21 cellular contexts compared by ENCODE assay signal in the genomic region with DNA sequence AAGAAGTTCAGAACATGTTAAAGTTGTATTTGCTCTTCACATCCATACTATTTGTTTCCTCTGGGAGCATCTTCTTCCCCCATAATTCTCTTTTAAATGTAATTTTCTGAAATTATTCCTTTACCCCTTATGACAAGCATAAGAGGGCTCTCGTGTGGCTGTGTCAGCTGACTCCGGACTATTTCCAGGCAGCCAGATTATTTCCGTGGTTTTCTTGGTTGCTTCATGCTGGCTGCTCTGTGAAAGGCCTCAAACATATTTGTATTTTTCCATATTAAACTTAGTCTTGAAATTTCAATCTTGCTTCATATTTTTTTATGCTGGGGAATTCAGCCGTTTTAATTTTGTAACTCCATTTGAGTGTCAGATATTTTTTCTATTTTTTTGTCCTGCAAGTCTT. TPM values are rescaled to one million over a fixed set of nuclear protein-coding genes. Genes with fewer than 3 reads are reported as not detected.
DNase-seq lines count a peak whose midpoint lies in the region; ATAC-seq and TF ChIP-seq lines count a peak whose summit lies in the region.
"Had no signal": no experiment of that assay in that cellular context is flagged by ENCODE, and none has a peak within 500 bp of the region (broad histone marks: within the 10 kb centered on the region; RNA-seq: fewer than 3 reads in every experiment).

No MANE protein-coding gene starts in this region.

- TF ChIP-seq EP300 in esophagus muscularis mucosa (IDR thresholded peaks at IDR 0.05), result no peak

- H3K79me2 ChIP-seq in ACC112 (ENCODE audit: control insufficient read depth, insufficient read depth, low read length, unreplicated experiment), result no peaks in the 10 kb centered on the region

- peak overlapping the region; percentile 22 for H3K9ac ChIP-seq in adipocyte (ENCODE audit: low read length)
- no peak overlapping the region for H3K9ac ChIP-seq in skeletal muscle tissue (ENCODE audit: low read depth in 1 of 3, low read length in 3 of 3)

- TF ChIP-seq POLR2A in esophagus muscularis mucosa (IDR thresholded peaks at IDR 0.05; ENCODE audit: low read depth), result no peak
- TF ChIP-seq POLR2A in thyroid gland (IDR thresholded peaks at IDR 0.05), result no peak

- H2AFZ ChIP-seq in ACC112 (ENCODE audit: low read length, unreplicated experiment), result no peak overlapping the region

- peaks cover 0 to 27% of the 10 kb centered on the region in 2 donors for H3K27me3 Mint-ChIP-seq in CD8-positive, alpha-beta memory T cell

- TF ChIP-seq CTCF in esophagus muscularis mucosa (IDR thresholded peaks at IDR 0.05), result no peak
- TF ChIP-seq CTCF in thyroid gland (IDR thresholded peaks at IDR 0.05), result no peak

- DNase-seq in adipocyte (ENCODE audit: low read depth) (no peak), fibroblast of peridontal ligament (ENCODE audit: extremely low read depth) (peak; percentile 76), esophagus muscularis mucosa (ENCODE audit: extremely low spot score) (no peak), thyroid gland (no peak)
- no peak for DNase-seq in activated naive CD4-positive, alpha-beta T cell treated with anti-CD3 and anti-CD28 coated beads, Interleukin-2, amount 50 U/mL, for 72 hours (ENCODE audit: low spot score in 2 of 2)
- DNase-seq in CD8-positive, alpha-beta memory T cell, result no peak
- DNase-seq: 8988T, COR-L47, DMS153, EL, NCI-H1105 treated with DMSO at 0.1 percent for 48 hours, NCI-H1694 treated with DMSO at 0.1 percent for 48 hours, NCI-H2107, NCI-H2227 treated with DMSO at 0.1 percent for 48 hours, NCI-H524 treated with DMSO at 0.1 percent for 48 hours had no signal

- H3K27ac Mint-ChIP-seq in activated naive CD4-positive, alpha-beta T cell treated with anti-CD3 and anti-CD28 coated beads, Interleukin-2, amount 50 U/mL, for 72 hours, result no peak overlapping the region
- H3K27ac Mint-ChIP-seq in CD8-positive, alpha-beta memory T cell, result no peak overlapping the region
- H3K27ac Mint-ChIP-seq: GM23338 had no signal

- H3K27ac ChIP-seq in ACC112 (ENCODE audit: low read depth, low read length) (peak overlapping the region; percentile 71; the same call in 1 of the 2 replicates), skeletal muscle tissue (ENCODE audit: low read depth, low read length) (peak overlapping the region; percentile 7), esophagus muscularis mucosa (replicated peaks in 1 of 4) (no peak overlapping the region), thyroid gland (no peak overlapping the region)
- no peak overlapping the region for H3K27ac ChIP-seq in CD8-positive, alpha-beta memory T cell (ENCODE audit: low read depth, low read length)

- H3K27me3 ChIP-seq in ACC112 (ENCODE audit: insufficient read depth, low read length) (no peaks in the 10 kb centered on the region), adipocyte (replicated peaks; ENCODE audit: control insufficient read depth, insufficient read depth, low read length) (no peaks in the 10 kb centered on the region), skeletal muscle tissue (ENCODE audit: control insufficient read depth in 3 of 3, insufficient read depth in 3 of 3, low read length in 3 of 3) (no peaks in the 10 kb centered on the region), esophagus muscularis mucosa (no peaks in the 10 kb centered on the region), thyroid gland (no peaks in the 10 kb centered on the region)
- no peaks in the 10 kb centered on the region for H3K27me3 ChIP-seq in CD8-positive, alpha-beta memory T cell (ENCODE audit: insufficient read depth, low read length, poor library complexity, severe bottlenecking)

- intact Hi-C loops in esophagus muscularis mucosa (cut with DNase I), result no loop called here
- intact Hi-C loops in thyroid gland (cut with DNase I), result no loop called here

- ATAC-seq in activated naive CD4-positive, alpha-beta T cell treated with anti-CD3 and anti-CD28 coated beads, Interleukin-2, amount 50 U/mL, for 72 hours, result no peak
- ATAC-seq: GM23338, HCT116 had no signal

- H3K4me1 Mint-ChIP-seq in CD8-positive, alpha-beta memory T cell, result no peaks in the 10 kb centered on the region
- H3K4me1 Mint-ChIP-seq: GM23338 had no signal

- H3K9me3 ChIP-seq in adipocyte (ENCODE audit: control insufficient read depth, low read length) (no peaks in the 10 kb centered on the region), skeletal muscle tissue (ENCODE audit: control insufficient read depth in 3 of 3, low read length in 3 of 3) (no peaks in the 10 kb centered on the region), esophagus muscularis mucosa (no peaks in the 10 kb centered on the region), thyroid gland (no peaks in the 10 kb centered on the region)
- H3K9me3 ChIP-seq in CD8-positive, alpha-beta memory T cell (ENCODE audit: low read length), result no peaks in the 10 kb centered on the region

- POLR2A ChIA-PET in CD8-positive, alpha-beta memory T cell (lab: Charles Lee), result no interaction called here

- 76% methylated on average over 4 of the region's 4 CpGs for WGBS in esophagus muscularis mucosa
- 75 to 78% methylated on average over 4 of the region's 4 CpGs for WGBS in thyroid gland, 2 donors

- no peaks in the 10 kb centered on the region for H3K36me3 ChIP-seq in ACC112 (ENCODE audit: insufficient read depth, low read length)
- no peaks in the 10 kb centered on the region for H3K36me3 ChIP-seq in adipocyte (ENCODE audit: control insufficient read depth, insufficient read depth, low read length, severe bottlenecking)
- no peaks in the 10 kb centered on the region for H3K36me3 ChIP-seq in skeletal muscle tissue (ENCODE audit: control insufficient read depth in 3 of 3, insufficient read depth in 3 of 3, low read length in 3 of 3)
- no peaks in the 10 kb centered on the region for H3K36me3 ChIP-seq in esophagus muscularis mucosa
- H3K36me3 ChIP-seq in thyroid gland, result no peaks in the 10 kb centered on the region
- no peaks in the 10 kb centered on the region for H3K36me3 ChIP-seq in CD8-positive, alpha-beta memory T cell (ENCODE audit: insufficient read depth, low read length)

- peaks cover 24% of the 10 kb centered on the region for H3K4me1 ChIP-seq in ACC112 (ENCODE audit: control insufficient read depth, insufficient read depth, low read length, unreplicated experiment)
- H3K4me1 ChIP-seq in adipocyte (ENCODE audit: control insufficient read depth, insufficient read depth, low read length), result peaks cover 30% of the 10 kb centered on the region
- no peaks in the 10 kb centered on the region for H3K4me1 ChIP-seq in skeletal muscle tissue (ENCODE audit: control insufficient read depth in 3 of 3, insufficient read depth in 3 of 3, low read length in 3 of 3)
- H3K4me1 ChIP-seq in esophagus muscularis mucosa, result peaks cover 0 to 3% (median 0%) of the 10 kb centered on the region in 4 donors
- no peaks in the 10 kb centered on the region for H3K4me1 ChIP-seq in thyroid gland
- no peaks in the 10 kb centered on the region for H3K4me1 ChIP-seq in CD8-positive, alpha-beta memory T cell (ENCODE audit: insufficient read depth, low read length)

- H3K9me3 Mint-ChIP-seq in activated naive CD4-positive, alpha-beta T cell treated with anti-CD3 and anti-CD28 coated beads, Interleukin-2, amount 50 U/mL, for 72 hours, result no peaks in the 10 kb centered on the region
- peaks cover 0 to 9% (median 0%) of the 10 kb centered on the region in 5 donors for H3K9me3 Mint-ChIP-seq in CD8-positive, alpha-beta memory T cell
- H3K9me3 Mint-ChIP-seq: CD14-positive monocyte, GM23338 had no signal

- no peak overlapping the region for H3K4me3 ChIP-seq in ACC112 (ENCODE audit: low read depth, low read length)
- no peak overlapping the region for H3K4me3 ChIP-seq in adipocyte (ENCODE audit: low read length)
- H3K4me3 ChIP-seq in skeletal muscle tissue (ENCODE audit: low read length in 3 of 3), result no peak overlapping the region
- H3K4me3 ChIP-seq in esophagus muscularis mucosa, result no peak overlapping the region
- no peak overlapping the region for H3K4me3 ChIP-seq in thyroid gland (replicated peaks in 1 of 3)
- H3K4me3 ChIP-seq in CD8-positive, alpha-beta memory T cell (ENCODE audit: low read length), result no peak overlapping the region
- H3K4me3 ChIP-seq: GM23338 had no signal

- no peak overlapping the region for H3K4me3 Mint-ChIP-seq in CD8-positive, alpha-beta memory T cell
- H3K4me3 Mint-ChIP-seq: CD14-positive monocyte, GM23338 had no signal

- H3K36me3 Mint-ChIP-seq in activated naive CD4-positive, alpha-beta T cell treated with anti-CD3 and anti-CD28 coated beads, Interleukin-2, amount 50 U/mL, for 72 hours, result no peaks in the 10 kb centered on the region
- H3K36me3 Mint-ChIP-seq in CD8-positive, alpha-beta memory T cell, result no peaks in the 10 kb centered on the region
- H3K36me3 Mint-ChIP-seq: CD14-positive monocyte had no signal

- CTCF ChIA-PET in CD8-positive, alpha-beta memory T cell (lab: Charles Lee), result no interaction called here

RNA-seq across cellular contexts. Expression of gene MMP1, which starts 2.8 kb away (rescaled TPM):
- 0.52 TPM for total RNA-seq in skeletal muscle tissue
- total RNA-seq in esophagus muscularis mucosa, result under 1 TPM in 1 of 4 donors, not detected in 3; 0.17 TPM
- total RNA-seq in activated naive CD4-positive, alpha-beta T cell treated with anti-CD3 and anti-CD28 coated beads, Interleukin-2, amount 50 U/mL, for 72 hours, result not detected
- not detected for total RNA-seq in thyroid gland
- total RNA-seq in CD8-positive, alpha-beta memory T cell, result not detected
- not detected for polyA plus RNA-seq in CD8-positive, alpha-beta memory T cell
- total RNA-seq: GM23338 had no signal
- polyA plus RNA-seq: CD14-positive monocyte, GM23338 had no signal

RNA-seq across cellular contexts. Expression of gene MMP10, which starts 20.3 kb away (rescaled TPM):
- total RNA-seq in skeletal muscle tissue (not detected), esophagus muscularis mucosa (not detected), thyroid gland (not detected)
- not detected for total RNA-seq in activated naive CD4-positive, alpha-beta T cell treated with anti-CD3 and anti-CD28 coated beads, Interleukin-2, amount 50 U/mL, for 72 hours
- not detected for total RNA-seq in CD8-positive, alpha-beta memory T cell
- polyA plus RNA-seq in CD8-positive, alpha-beta memory T cell, result not detected
- total RNA-seq: SK-MEL-5 had no signal
- polyA plus RNA-seq: CD14-positive monocyte, GM23338 had no signal

RNA-seq across cellular contexts. Expression of gene MMP3, which starts 42.6 kb away (rescaled TPM):
- total RNA-seq in skeletal muscle tissue (not detected), esophagus muscularis mucosa (1 to 10 TPM in 3 of 4 donors, under 1 TPM in 1; 0.32 to 7.5 (median 1.3) TPM), thyroid gland (10 to 100 TPM in 1 of 4 donors, 1 to 10 TPM in 1, not detected in 2; 1.2 to 14.5 TPM)
- total RNA-seq in activated naive CD4-positive, alpha-beta T cell treated with anti-CD3 and anti-CD28 coated beads, Interleukin-2, amount 50 U/mL, for 72 hours, result not detected
- not detected for total RNA-seq in CD8-positive, alpha-beta memory T cell
- not detected for polyA plus RNA-seq in CD8-positive, alpha-beta memory T cell
- total RNA-seq: GM23338 had no signal
- polyA plus RNA-seq: CD14-positive monocyte had no signal

Comparison
In these comparisons a context has a peak if more than half of its experiments do, and no peak if none do; other contexts are left out.
1. H3K27ac ChIP-seq: peak in ACC112 (single experiment) and skeletal muscle tissue (single experiment); none in esophagus muscularis mucosa (0 of 4), thyroid gland (0 of 3) and CD8-positive, alpha-beta memory T cell (single experiment).